18 cellular contexts compared by ENCODE assay signal in genomic region chr7:101115215-101115614, GRCh38. TPM values are rescaled to one million over a fixed set of nuclear protein-coding genes. Genes with fewer than 3 reads are reported as not detected.
DNase-seq lines count a peak whose midpoint lies in the region; ATAC-seq, FAIRE-seq and TF ChIP-seq lines count a peak whose summit lies in the region.
"Had no signal": no experiment of that assay in that cellular context is flagged by ENCODE, and none has a peak within 500 bp of the region (broad histone marks: within the 10 kb centered on the region; RNA-seq: fewer than 3 reads in every experiment).

No MANE protein-coding gene starts in this region.

- no peaks in the 10 kb centered on the region for H4K20me1 ChIP-seq in HepG2 (ENCODE audit: insufficient read depth, low read length)
- no peaks in the 10 kb centered on the region for H4K20me1 ChIP-seq in osteoblast (ENCODE audit: insufficient read depth, low read length)
- H4K20me1 ChIP-seq: BLaER1 treated with 17β-estradiol and CSF1 and Interleukin-3, amounts not matched to agents 10 nM and 100 nM had no signal

- H3K9me3 ChIP-seq in HepG2 (ENCODE audit: low read length) (no peaks in the 10 kb centered on the region), right lobe of liver (no peaks in the 10 kb centered on the region), osteoblast (ENCODE audit: low read depth, low read length) (no peaks in the 10 kb centered on the region), transverse colon (no peaks in the 10 kb centered on the region)
- H3K9me3 ChIP-seq: BLaER1 treated with 17β-estradiol and CSF1 and Interleukin-3, amounts not matched to agents 10 nM and 100 nM had no signal

- no peaks in the 10 kb centered on the region for H3K79me2 ChIP-seq in HepG2 (ENCODE audit: insufficient read depth, low read length)
- H3K79me2 ChIP-seq in osteoblast (ENCODE audit: insufficient read depth, low read length) = no peaks in the 10 kb centered on the region

- in situ Hi-C loops in HepG2 (cut with HindIII; ENCODE audit: extremely low pct_ligation_motif_present, low pct_unique_long_range_greater_than_20kb) = no loop called here
- in situ Hi-C loops in brain microvascular endothelial cell (cut with HindIII; ENCODE audit: low pct_ligation_motif_present, low sequenced_read_pairs) = no loop called here
- in situ Hi-C loops in transverse colon (cut with MboI; ENCODE audit: low pct_ligation_motif_present in 1 of 4, low pct_unique_long_range_greater_than_20kb in 1 of 4, low sequenced_read_pairs in 3 of 4) = no loop called here

- ATAC-seq in HepG2 (no peak), right lobe of liver (no peak), GM19395 (IDR thresholded peaks at IDR 0.05; ENCODE audit: unreplicated experiment) (no peak)

- peaks cover 62% of the 10 kb centered on the region for H3K4me1 ChIP-seq in HepG2 (ENCODE audit: insufficient read depth, low read length)
- H3K4me1 ChIP-seq in right lobe of liver = no peaks in the 10 kb centered on the region
- peaks cover 50% of the 10 kb centered on the region for H3K4me1 ChIP-seq in osteoblast (ENCODE audit: insufficient read depth, low read length)
- H3K4me1 ChIP-seq in transverse colon = no peaks in the 10 kb centered on the region

- H3K9ac ChIP-seq in HepG2 (ENCODE audit: insufficient read depth, low read depth, low read length) = no peak overlapping the region

- no peak for TF ChIP-seq POLR2A in HepG2 (IDR thresholded peaks at IDR 0.05; ENCODE audit: insufficient read depth in 1 of 2, low read depth in 2 of 2, low read length in 2 of 2)
- TF ChIP-seq POLR2A in right lobe of liver (IDR thresholded peaks at IDR 0.05) = no peak
- TF ChIP-seq POLR2A in transverse colon (IDR thresholded peaks at IDR 0.05) = no peak

- TF ChIP-seq CTCF in HepG2 (CRISPR knock-in tag; IDR thresholded peaks at IDR 0.05) = no peak
- no peak for TF ChIP-seq CTCF in right lobe of liver (IDR thresholded peaks at IDR 0.05)
- TF ChIP-seq CTCF in brain microvascular endothelial cell (IDR thresholded peaks at IDR 0.05; ENCODE audit: low read depth, low read length, missing control alignments) = no peak
- no peak for TF ChIP-seq CTCF in osteoblast (IDR thresholded peaks at IDR 0.05; ENCODE audit: extremely low read depth, low read depth, low read length)
- no peak for TF ChIP-seq CTCF in transverse colon (IDR thresholded peaks at IDR 0.05)
- no peak for TF ChIP-seq CTCF in dorsolateral prefrontal cortex (IDR thresholded peaks at IDR 0.05 in 54 of 56, conservative IDR thresholded peaks at IDR 0.05 in 2 of 56; ENCODE audit: low read depth in 1 of 56, partially characterized antibody in 56 of 56)

- H3K27me3 ChIP-seq in HepG2 (ENCODE audit: control insufficient read depth in 1 of 2, insufficient read depth in 2 of 2, low read length in 2 of 2) (0 out of 5 replicates have a peak, but pooled peaks cover 0 to 3% of the 10 kb centered on the region in 2 experiments), right lobe of liver (no peaks in the 10 kb centered on the region), brain microvascular endothelial cell (replicated peaks) (no peaks in the 10 kb centered on the region), osteoblast (ENCODE audit: insufficient read depth, low read length) (no peaks in the 10 kb centered on the region), transverse colon (no peaks in the 10 kb centered on the region), dorsolateral prefrontal cortex (peaks cover 0 to 6% (median 0%) of the 10 kb centered on the region in 45 donors)
- H3K27me3 ChIP-seq: BLaER1 treated with 17β-estradiol and CSF1 and Interleukin-3, amounts not matched to agents 10 nM and 100 nM had no signal

- intact Hi-C loops in HepG2 (cut with micrococcal nuclease; ENCODE audit: unreplicated experiment) = no loop called here
- intact Hi-C loops in right lobe of liver (cut with DNase I) = no loop called here
- intact Hi-C loops in transverse colon (cut with DNase I; ENCODE audit: low total_unique reads) = no loop called here
- intact Hi-C loops in dorsolateral prefrontal cortex (cut with DNase I) = no loop called here

- H3K27ac ChIP-seq in HepG2 (ENCODE audit: extremely low read length, insufficient read depth, low read length) (no peak overlapping the region), right lobe of liver (no peak overlapping the region), brain microvascular endothelial cell (peak overlapping the region; percentile 93), osteoblast (ENCODE audit: low read depth, low read length) (peak overlapping the region; percentile 72), transverse colon (no peak overlapping the region), dorsolateral prefrontal cortex (no peak overlapping the region)
- H3K27ac ChIP-seq: BLaER1 treated with 17β-estradiol and CSF1 and Interleukin-3, amounts not matched to agents 10 nM and 100 nM had no signal

- H2AFZ ChIP-seq in HepG2 (ENCODE audit: low read length) (no peak overlapping the region), osteoblast (ENCODE audit: low read length) (peak overlapping the region; percentile 14)

- WGBS in HepG2 (ENCODE audit: low lambda C conversion rate) = 68% methylated on average over 3 of the region's 3 CpGs
- 100% methylated on average over 3 of the region's 3 CpGs for WGBS in right lobe of liver (ENCODE audit: insufficient coverage, low coverage, low lambda C conversion rate, missing lambda C conversion rate)
- 82% methylated on average over 3 of the region's 3 CpGs; no CpG with 5 or more reads in 1 of the 2 donors for WGBS in transverse colon (ENCODE audit: low coverage in 1 of 2), 2 donors

- no peaks in the 10 kb centered on the region for H3K36me3 ChIP-seq in HepG2 (replicated peaks in 1 of 2; ENCODE audit: control insufficient read depth in 1 of 2, insufficient read depth in 2 of 2, low read length in 2 of 2)
- H3K36me3 ChIP-seq in right lobe of liver = no peaks in the 10 kb centered on the region
- no peaks in the 10 kb centered on the region for H3K36me3 ChIP-seq in brain microvascular endothelial cell (replicated peaks)
- no peaks in the 10 kb centered on the region for H3K36me3 ChIP-seq in osteoblast (ENCODE audit: insufficient read depth, low read length)
- H3K36me3 ChIP-seq in transverse colon = no peaks in the 10 kb centered on the region
- H3K36me3 ChIP-seq: BLaER1 treated with 17β-estradiol and CSF1 and Interleukin-3, amounts not matched to agents 10 nM and 100 nM had no signal

- FAIRE-seq in HepG2 (lab: Jason Lieb, UNC) = no peak
- FAIRE-seq: D721Med had no signal

- TF ChIP-seq RAD21 in HepG2 (CRISPR knock-in tag; IDR thresholded peaks at IDR 0.05) = no peak

- no peak overlapping the region for H3K4me2 ChIP-seq in HepG2 (ENCODE audit: low read depth, low read length)
- H3K4me2 ChIP-seq in osteoblast (ENCODE audit: insufficient read depth, low read length) = no peak overlapping the region

- DNase-seq in HepG2 (ENCODE audit: low spot score) (no peak), right lobe of liver (no peak), brain microvascular endothelial cell (no peak), osteoblast (ENCODE audit: insufficient read length, low spot score, missing footprints) (no peak), transverse colon (no peak), dorsolateral prefrontal cortex (no peak)
- DNase-seq in activated CD8-positive, alpha-beta memory T cell treated with anti-CD3 and anti-CD28 coated beads, Interleukin-2, amount 50 U/mL, for 4 hours = no peak
- DNase-seq: 8988T; CD8-positive, alpha-beta memory T cell; DMS79; Kasumi-1; NCI-H1105 treated with DMSO at 0.1 percent for 48 hours; NCI-H187; NCI-H446 treated with DMSO at 0.1 percent for 48 hours had no signal

- no TSS peak for BruUV-seq in HepG2 (replicated peaks; lab: Mats Ljungman, UMichigan)

- TF ChIP-seq EP300 in HepG2 (IDR thresholded peaks at IDR 0.05; ENCODE audit: low read depth in 2 of 2, low read length in 2 of 2) = no peak
- TF ChIP-seq EP300 in HepG2 (CRISPR knock-in tag; IDR thresholded peaks at IDR 0.05; ENCODE audit: borderline replicate concordance) = no peak
- no peak for TF ChIP-seq EP300 in transverse colon (IDR thresholded peaks at IDR 0.05; ENCODE audit: low read depth)

- H3K4me3 ChIP-seq in HepG2 (replicated peaks in 1 of 3; ENCODE audit: insufficient read depth in 1 of 3, low read depth in 2 of 3, low read length in 3 of 3) (no peak overlapping the region), right lobe of liver (no peak overlapping the region), brain microvascular endothelial cell (ENCODE audit: low read depth, low read length) (no peak overlapping the region), osteoblast (ENCODE audit: insufficient read depth, low read length) (no peak overlapping the region), transverse colon (no peak overlapping the region), dorsolateral prefrontal cortex (no peak overlapping the region)
- H3K4me3 ChIP-seq: BLaER1 treated with 17β-estradiol and CSF1 and Interleukin-3, amounts not matched to agents 10 nM and 100 nM had no signal

- POLR2A ChIA-PET in HepG2 (lab: Yijun Ruan, JAX) = interaction anchor here (1.5 kb wide), 1 partner anchor 9 kb away, joined by 4 read pairs; no protein-coding TSS in a partner anchor

- CTCF ChIA-PET in HepG2 (lab: Yijun Ruan, JAX; ENCODE audit: low intra/inter-chr PET ratio, low total read pairs) = no interaction called here

RNA-seq across cellular contexts. Expression of gene SERPINE1, which starts 11.7 kb away (rescaled TPM):
- total RNA-seq in HepG2 (2016; rRNA removed; fragmentation: Illumina TruSeq; extraction: Trizol) (9.2 and 21.2 TPM in 2 replicates), right lobe of liver (100 to 1,000 TPM in 3 of 6 experiments, 10 to 100 TPM in 2, 1 to 10 TPM in 1; 5.4 to 497 (median 98.6) TPM), osteoblast (237 and 278 TPM in 2 replicates), transverse colon (10 to 100 TPM in 1 of 4 donors, 1 to 10 TPM in 3; 1.3 to 26.2 (median 5.5) TPM), dorsolateral prefrontal cortex (10 to 100 TPM in 4 of 120 experiments, 1 to 10 TPM in 94, under 1 TPM in 22; 0.31 to 13.4 (median 2.0) TPM)
- 3.3 and 3.6 TPM in 2 replicates for total RNA-seq in HepG2 (2016; cell fraction: cytosol; rRNA removed; fragmentation: Illumina TruSeq; extraction: Trizol; ENCODE audit: low read depth)
- 8.0 and 21.0 TPM in 2 replicates for total RNA-seq in HepG2 (2016; cell fraction: insoluble cytoplasmic fraction; rRNA removed; fragmentation: Illumina TruSeq; extraction: Trizol)
- 8.0 and 9.1 TPM in 2 replicates for total RNA-seq in HepG2 (2016; cell fraction: membrane; rRNA removed; fragmentation: Illumina TruSeq; extraction: Trizol)
- total RNA-seq in HepG2 (2016; cell fraction: nucleus; rRNA removed; fragmentation: Illumina TruSeq; extraction: Trizol) = 18.0 and 20.9 TPM in 2 replicates
- 1,576 and 2,365 TPM in 2 replicates for polyA plus RNA-seq in HepG2 (2011; rRNA removed)
- polyA plus RNA-seq in HepG2 (2011; cell fraction: cytosol; rRNA removed) = 1,491 and 1,809 TPM in 2 replicates
- 562 and 817 TPM in 2 replicates for polyA plus RNA-seq in HepG2 (2011; cell fraction: nucleus; rRNA removed)
- 545 and 706 TPM in 2 replicates for polyA plus RNA-seq in HepG2 (2012)
- polyA plus RNA-seq in HepG2 (2016; cell fraction: cytosol; fragmentation: Illumina TruSeq; extraction: Trizol; ENCODE audit: low read depth) = 3.7 and 4.4 TPM in 2 replicates
- polyA plus RNA-seq in HepG2 (2016; cell fraction: insoluble cytoplasmic fraction; fragmentation: Illumina TruSeq; extraction: Trizol; ENCODE audit: low read depth) = 9.1 and 11.4 TPM in 2 replicates
- polyA plus RNA-seq in HepG2 (2016; cell fraction: membrane; fragmentation: Illumina TruSeq; extraction: Trizol; ENCODE audit: low read depth) = 6.1 and 6.8 TPM in 2 replicates
- polyA plus RNA-seq in HepG2 (2016; cell fraction: nucleus; fragmentation: Illumina TruSeq; extraction: Trizol; ENCODE audit: insufficient read depth, low read depth) = 38.3 and 38.7 TPM in 2 replicates
- 6.3 and 1,949 TPM in 2 replicates for polyA minus RNA-seq in HepG2 (2011; rRNA and poly(A)+ RNA removed; ENCODE audit: low replicate concordance)
- polyA minus RNA-seq in HepG2 (2011; cell fraction: cytosol; rRNA and poly(A)+ RNA removed) = 904 and 1,305 TPM in 2 replicates
- 242 and 430 TPM in 2 replicates for polyA minus RNA-seq in HepG2 (2011; cell fraction: nucleus; rRNA and poly(A)+ RNA removed)
- total RNA-seq: SK-MEL-5 had no signal
- polyA plus RNA-seq: CD8-positive, alpha-beta memory T cell had no signal

RNA-seq across cellular contexts. Expression of gene TRIM56, which starts 29.9 kb away (rescaled TPM):
- 7.1 and 8.1 TPM in 2 replicates for total RNA-seq in HepG2 (2016; rRNA removed; fragmentation: Illumina TruSeq; extraction: Trizol)
- 0.51 and 0.88 TPM in 2 replicates for total RNA-seq in HepG2 (2016; cell fraction: cytosol; rRNA removed; fragmentation: Illumina TruSeq; extraction: Trizol; ENCODE audit: low read depth)
- total RNA-seq in HepG2 (2016; cell fraction: insoluble cytoplasmic fraction; rRNA removed; fragmentation: Illumina TruSeq; extraction: Trizol) = 7.1 and 7.5 TPM in 2 replicates
- total RNA-seq in HepG2 (2016; cell fraction: membrane; rRNA removed; fragmentation: Illumina TruSeq; extraction: Trizol) = 2.1 and 2.7 TPM in 2 replicates
- 5.7 and 8.6 TPM in 2 replicates for total RNA-seq in HepG2 (2016; cell fraction: nucleus; rRNA removed; fragmentation: Illumina TruSeq; extraction: Trizol)
- polyA plus RNA-seq in HepG2 (2011; rRNA removed) = 3.0 and 3.2 TPM in 2 replicates
- 1.3 and 1.8 TPM in 2 replicates for polyA plus RNA-seq in HepG2 (2011; cell fraction: cytosol; rRNA removed)
- 10.1 and 11.0 TPM in 2 replicates for polyA plus RNA-seq in HepG2 (2011; cell fraction: nucleus; rRNA removed)
- 9.5 and 9.7 TPM in 2 replicates for polyA plus RNA-seq in HepG2 (2012)
- polyA plus RNA-seq in HepG2 (2016; cell fraction: cytosol; fragmentation: Illumina TruSeq; extraction: Trizol; ENCODE audit: low read depth) = 0.27 and 0.32 TPM in 2 replicates
- 2.6 and 3.8 TPM in 2 replicates for polyA plus RNA-seq in HepG2 (2016; cell fraction: insoluble cytoplasmic fraction; fragmentation: Illumina TruSeq; extraction: Trizol; ENCODE audit: low read depth)
- polyA plus RNA-seq in HepG2 (2016; cell fraction: membrane; fragmentation: Illumina TruSeq; extraction: Trizol; ENCODE audit: low read depth) = 0.63 and 0.71 TPM in 2 replicates
- polyA plus RNA-seq in HepG2 (2016; cell fraction: nucleus; fragmentation: Illumina TruSeq; extraction: Trizol; ENCODE audit: insufficient read depth, low read depth) = 10.0 and 15.0 TPM in 2 replicates
- 14.7 and 16.6 TPM in 2 replicates for polyA minus RNA-seq in HepG2 (2011; rRNA and poly(A)+ RNA removed; ENCODE audit: low replicate concordance)
- 3.3 and 5.4 TPM in 2 replicates for polyA minus RNA-seq in HepG2 (2011; cell fraction: cytosol; rRNA and poly(A)+ RNA removed)
- 8.6 and 9.3 TPM in 2 replicates for polyA minus RNA-seq in HepG2 (2011; cell fraction: nucleus; rRNA and poly(A)+ RNA removed)
- total RNA-seq in right lobe of liver = 10 to 100 TPM in 5 of 6 experiments, 1 to 10 TPM in 1; 9.2 to 19.7 (median 17.6) TPM
- total RNA-seq in osteoblast = 13.8 and 14.7 TPM in 2 replicates
- total RNA-seq in transverse colon = 10 to 100 TPM; 23.8 to 50.0 (median 35.1) TPM
- total RNA-seq in dorsolateral prefrontal cortex = 10 to 100 TPM in 99 of 120 experiments, 1 to 10 TPM in 21; 5.7 to 29.9 (median 14.1) TPM

RNA-seq across cellular contexts. Expression of gene AP1S1, which starts 39.1 kb away (rescaled TPM):
- 57.5 and 77.9 TPM in 2 replicates for total RNA-seq in HepG2 (2016; rRNA removed; fragmentation: Illumina TruSeq; extraction: Trizol)
- 12.5 and 16.2 TPM in 2 replicates for total RNA-seq in HepG2 (2016; cell fraction: cytosol; rRNA removed; fragmentation: Illumina TruSeq; extraction: Trizol; ENCODE audit: low read depth)
- total RNA-seq in HepG2 (2016; cell fraction: insoluble cytoplasmic fraction; rRNA removed; fragmentation: Illumina TruSeq; extraction: Trizol) = 61.5 and 77.2 TPM in 2 replicates
- 27.8 and 28.9 TPM in 2 replicates for total RNA-seq in HepG2 (2016; cell fraction: membrane; rRNA removed; fragmentation: Illumina TruSeq; extraction: Trizol)
- total RNA-seq in HepG2 (2016; cell fraction: nucleus; rRNA removed; fragmentation: Illumina TruSeq; extraction: Trizol) = 21.6 and 22.0 TPM in 2 replicates
- polyA plus RNA-seq in HepG2 (2011; rRNA removed) = 65.2 and 68.1 TPM in 2 replicates
- polyA plus RNA-seq in HepG2 (2011; cell fraction: cytosol; rRNA removed) = 72.3 and 73.9 TPM in 2 replicates
- 36.3 and 39.1 TPM in 2 replicates for polyA plus RNA-seq in HepG2 (2011; cell fraction: nucleus; rRNA removed)
- polyA plus RNA-seq in HepG2 (2012) = 37.2 and 44.1 TPM in 2 replicates
- polyA plus RNA-seq in HepG2 (2016; cell fraction: cytosol; fragmentation: Illumina TruSeq; extraction: Trizol; ENCODE audit: low read depth) = 12.3 and 17.5 TPM in 2 replicates
- polyA plus RNA-seq in HepG2 (2016; cell fraction: insoluble cytoplasmic fraction; fragmentation: Illumina TruSeq; extraction: Trizol; ENCODE audit: low read depth) = 79.7 and 84.4 TPM in 2 replicates
- 20.4 and 24.4 TPM in 2 replicates for polyA plus RNA-seq in HepG2 (2016; cell fraction: membrane; fragmentation: Illumina TruSeq; extraction: Trizol; ENCODE audit: low read depth)
- 37.5 and 48.7 TPM in 2 replicates for polyA plus RNA-seq in HepG2 (2016; cell fraction: nucleus; fragmentation: Illumina TruSeq; extraction: Trizol; ENCODE audit: insufficient read depth, low read depth)
- 27.0 and 72.1 TPM in 2 replicates for polyA minus RNA-seq in HepG2 (2011; rRNA and poly(A)+ RNA removed; ENCODE audit: low replicate concordance)
- polyA minus RNA-seq in HepG2 (2011; cell fraction: cytosol; rRNA and poly(A)+ RNA removed) = 13.5 and 15.9 TPM in 2 replicates
- polyA minus RNA-seq in HepG2 (2011; cell fraction: nucleus; rRNA and poly(A)+ RNA removed) = 6.6 and 8.1 TPM in 2 replicates
- total RNA-seq in right lobe of liver = 10 to 100 TPM; 24.0 to 56.5 (median 26.4) TPM
- total RNA-seq in osteoblast = 101 and 102 TPM in 2 replicates
- 10 to 100 TPM; 18.3 to 87.3 (median 54.0) TPM for total RNA-seq in transverse colon
- total RNA-seq in dorsolateral prefrontal cortex = 100 to 1,000 TPM in 60 of 120 experiments, 10 to 100 TPM in 60; 39.7 to 176 (median 100.0) TPM

RNA-seq across cellular contexts. Expression of gene VGF, which starts 50.2 kb away (rescaled TPM):
- total RNA-seq in HepG2 (2016; rRNA removed; fragmentation: Illumina TruSeq; extraction: Trizol) = 0.10 and 0.46 TPM in 2 replicates
- 0.18 TPM in 1 of 2 replicates, not detected in the other for total RNA-seq in HepG2 (2016; cell fraction: cytosol; rRNA removed; fragmentation: Illumina TruSeq; extraction: Trizol; ENCODE audit: low read depth)
- total RNA-seq in HepG2 (2016; cell fraction: insoluble cytoplasmic fraction; rRNA removed; fragmentation: Illumina TruSeq; extraction: Trizol) = 0.52 TPM in 1 of 2 replicates, not detected in the other
- 0.10 and 0.15 TPM in 2 replicates for total RNA-seq in HepG2 (2016; cell fraction: membrane; rRNA removed; fragmentation: Illumina TruSeq; extraction: Trizol)
- total RNA-seq in HepG2 (2016; cell fraction: nucleus; rRNA removed; fragmentation: Illumina TruSeq; extraction: Trizol) = 0.44 and 0.78 TPM in 2 replicates
- polyA plus RNA-seq in HepG2 (2011; rRNA removed) = 0.12 and 0.21 TPM in 2 replicates
- 0.12 and 0.23 TPM in 2 replicates for polyA plus RNA-seq in HepG2 (2011; cell fraction: cytosol; rRNA removed)
- 0.40 and 0.96 TPM in 2 replicates for polyA plus RNA-seq in HepG2 (2011; cell fraction: nucleus; rRNA removed)
- polyA plus RNA-seq in HepG2 (2012) = 0.09 and 0.31 TPM in 2 replicates
- 0.06 and 0.09 TPM in 2 replicates for polyA plus RNA-seq in HepG2 (2016; cell fraction: cytosol; fragmentation: Illumina TruSeq; extraction: Trizol; ENCODE audit: low read depth)
- polyA plus RNA-seq in HepG2 (2016; cell fraction: insoluble cytoplasmic fraction; fragmentation: Illumina TruSeq; extraction: Trizol; ENCODE audit: low read depth) = 0.15 and 0.16 TPM in 2 replicates
- 0.08 TPM in 1 of 2 replicates, not detected in the other for polyA plus RNA-seq in HepG2 (2016; cell fraction: membrane; fragmentation: Illumina TruSeq; extraction: Trizol; ENCODE audit: low read depth)
- 0.99 and 1.4 TPM in 2 replicates for polyA plus RNA-seq in HepG2 (2016; cell fraction: nucleus; fragmentation: Illumina TruSeq; extraction: Trizol; ENCODE audit: insufficient read depth, low read depth)
- polyA minus RNA-seq in HepG2 (2011; rRNA and poly(A)+ RNA removed; ENCODE audit: low replicate concordance) = 0.14 and 0.16 TPM in 2 replicates
- 0.69 and 0.88 TPM in 2 replicates for polyA minus RNA-seq in HepG2 (2011; cell fraction: cytosol; rRNA and poly(A)+ RNA removed)
- polyA minus RNA-seq in HepG2 (2011; cell fraction: nucleus; rRNA and poly(A)+ RNA removed) = not detected in 2 replicates
- not detected for total RNA-seq in right lobe of liver
- 0.36 TPM in 1 of 2 replicates, not detected in the other for total RNA-seq in osteoblast
- under 1 TPM in 1 of 4 donors, not detected in 3; 0.95 TPM for total RNA-seq in transverse colon
- total RNA-seq in dorsolateral prefrontal cortex = 100 to 1,000 TPM in 22 of 120 experiments, 10 to 100 TPM in 93, 1 to 10 TPM in 5; 5.8 to 171 (median 31.4) TPM
- polyA plus RNA-seq: CD8-positive, alpha-beta memory T cell had no signal

Comparison
In these comparisons a context has a peak if more than half of its experiments do, and no peak if none do; other contexts are left out.
1. H3K27ac ChIP-seq: peak in brain microvascular endothelial cell (single experiment) and osteoblast (single experiment); none in HepG2 (single experiment), right lobe of liver (0 of 3), transverse colon (0 of 4) and dorsolateral prefrontal cortex (0 of 59).